ENCODE assay signal across 1 cellular context in the genomic region with DNA sequence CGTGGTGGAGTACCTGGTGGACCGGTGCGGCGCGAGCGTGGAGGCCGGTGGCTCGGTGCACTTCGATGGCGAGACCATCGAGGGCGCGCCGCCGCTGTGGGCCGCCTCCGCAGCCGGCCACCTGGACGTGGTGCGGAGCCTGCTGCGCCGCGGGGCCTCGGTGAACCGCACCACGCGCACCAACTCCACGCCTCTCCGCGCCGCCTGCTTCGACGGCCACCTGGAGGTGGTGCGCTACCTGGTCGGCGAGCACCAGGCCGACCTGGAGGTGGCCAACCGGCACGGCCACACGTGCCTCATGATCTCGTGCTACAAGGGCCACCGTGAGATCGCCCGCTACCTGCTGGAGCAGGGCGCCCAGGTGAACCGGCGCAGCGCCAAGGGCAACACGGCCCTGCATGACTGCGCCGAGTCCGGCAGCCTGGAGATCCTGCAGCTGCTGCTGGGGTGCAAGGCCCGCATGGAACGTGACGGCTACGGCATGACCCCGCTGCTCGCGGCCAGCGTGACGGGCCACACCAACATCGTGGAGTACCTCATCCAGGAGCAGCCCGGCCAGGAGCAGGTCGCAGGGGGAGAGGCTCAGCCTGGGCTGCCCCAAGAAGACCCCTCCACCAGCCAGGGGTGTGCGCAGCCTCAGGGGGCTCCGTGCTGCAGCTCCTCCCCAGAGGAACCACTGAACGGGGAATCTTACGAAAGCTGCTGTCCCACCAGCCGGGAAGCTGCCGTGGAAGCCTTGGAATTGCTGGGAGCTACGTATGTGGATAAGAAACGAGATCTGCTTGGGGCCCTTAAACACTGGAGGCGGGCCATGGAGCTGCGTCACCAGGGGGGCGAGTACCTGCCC.
TF ChIP-seq lines count a peak whose summit lies in the region.

No MANE protein-coding gene starts in this region.

TF ChIP-seq in K562, 482 proteins besides CTCF, POLR2A, EP300 and RAD21 (continued from another document):
- TF ChIP-seq, protein P1, sequence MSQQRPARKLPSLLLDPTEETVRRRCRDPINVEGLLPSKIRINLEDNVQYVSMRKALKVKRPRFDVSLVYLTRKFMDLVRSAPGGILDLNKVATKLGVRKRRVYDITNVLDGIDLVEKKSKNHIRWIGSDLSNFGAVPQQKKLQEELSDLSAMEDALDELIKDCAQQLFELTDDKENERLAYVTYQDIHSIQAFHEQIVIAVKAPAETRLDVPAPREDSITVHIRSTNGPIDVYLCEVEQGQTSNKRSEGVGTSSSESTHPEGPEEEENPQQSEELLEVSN (IDR thresholded peaks at IDR 0.05; ENCODE audit: borderline replicate concordance in 1 of 2, extremely low read depth in 1 of 2, insufficient read depth in 1 of 2, insufficient read length in 1 of 2, low read depth in 1 of 2, low read length in 1 of 2, poor library complexity in 1 of 2, severe bottlenecking in 1 of 2) = peak in 1 of 2 experiments; percentile 48
- TF ChIP-seq ZNF282 (CRISPR knock-in tag; IDR thresholded peaks at IDR 0.05) (peak; percentile 92), RBBP5 (IDR thresholded peaks at IDR 0.05; ENCODE audit: borderline replicate concordance, insufficient read depth, low read length, poor library complexity, severe bottlenecking) (peak; percentile 93), PHF20 (IDR thresholded peaks at IDR 0.05; ENCODE audit: partially characterized antibody) (peak; percentile 10), IRF2 (CRISPR knock-in tag; IDR thresholded peaks at IDR 0.05) (0 out of 2 replicates have a peak, but pooled peaks have one; percentile 34)
TF ChIP-seq in K562: peak in this region for 32; not testable (repeated sequence) for 450.
